ENCODE assay signal across 17 cellular contexts in genomic region chr15:64137226-64137833, GRCh38. TPM values are rescaled to one million over a fixed set of nuclear protein-coding genes. Genes with fewer than 3 reads are reported as not detected.
DNase-seq lines count a peak whose midpoint lies in the region; ATAC-seq, FAIRE-seq and TF ChIP-seq lines count a peak whose summit lies in the region.
"Had no signal": no experiment of that assay in that cellular context is flagged by ENCODE, and none has a peak within 500 bp of the region (broad histone marks: within the 10 kb centered on the region; RNA-seq: fewer than 3 reads in every experiment).

No MANE protein-coding gene starts in this region.

- H3K36me3 Mint-ChIP-seq in CD8-positive, alpha-beta T cell = peaks cover 86% of the 10 kb centered on the region
- H3K36me3 Mint-ChIP-seq in activated CD4-positive, alpha-beta T cell treated with anti-CD3 and anti-CD28 coated beads, Interleukin-2, amount 10 ng/mL, durations not matched to agents 24 days and 14 days (ENCODE audit: low read depth) = peaks cover 50% of the 10 kb centered on the region

- no peak overlapping the region for H3K4me3 ChIP-seq in CD8-positive, alpha-beta T cell (ENCODE audit: low read depth, low read length)
- no peak overlapping the region for H3K4me3 ChIP-seq in NB4 (ENCODE audit: low read depth, low read length)
- H3K4me3 ChIP-seq in H1 (ENCODE audit: extremely low read depth in 1 of 4, insufficient read depth in 2 of 4, low read depth in 3 of 4, low read length in 4 of 4) = no peak overlapping the region
- no peak overlapping the region for H3K4me3 ChIP-seq in mucosa of descending colon
- H3K4me3 ChIP-seq: adrenal gland, MG63, neural progenitor cell had no signal

- no peak overlapping the region for H3K14ac ChIP-seq in H1 (ENCODE audit: insufficient read length)

- no peak overlapping the region for H3K9ac ChIP-seq in H1 (replicated peaks in 1 of 4; ENCODE audit: extremely low read depth in 1 of 4, low read depth in 3 of 4, low read length in 3 of 4)
- H3K9ac ChIP-seq: neural progenitor cell had no signal

- no peaks in the 10 kb centered on the region for H3K79me2 ChIP-seq in H1 (ENCODE audit: control insufficient read depth in 1 of 2, insufficient read depth in 2 of 2, low read length in 2 of 2)

- H3K4me1 Mint-ChIP-seq in CD8-positive, alpha-beta T cell (ENCODE audit: low read depth) = no peaks in the 10 kb centered on the region
- no peaks in the 10 kb centered on the region for H3K4me1 Mint-ChIP-seq in activated CD4-positive, alpha-beta T cell treated with anti-CD3 and anti-CD28 coated beads, Interleukin-2, amount 10 ng/mL, durations not matched to agents 24 days and 14 days
- H3K4me1 Mint-ChIP-seq: neural progenitor cell had no signal

- no peaks in the 10 kb centered on the region for H3K79me1 ChIP-seq in H1 (ENCODE audit: low read depth, low read length)

- H3K9me3 Mint-ChIP-seq in CD8-positive, alpha-beta T cell = no peaks in the 10 kb centered on the region
- H3K9me3 Mint-ChIP-seq in activated CD4-positive, alpha-beta T cell treated with anti-CD3 and anti-CD28 coated beads, Interleukin-2, amount 10 ng/mL, durations not matched to agents 24 days and 14 days = no peaks in the 10 kb centered on the region
- H3K9me3 Mint-ChIP-seq: neural progenitor cell had no signal

- no peak overlapping the region for H4K91ac ChIP-seq in H1 (replicated peaks; ENCODE audit: insufficient read length, low read length)

- no peak overlapping the region for H3K18ac ChIP-seq in H1 (ENCODE audit: extremely low read depth, low read length)

- H2BK5ac ChIP-seq in H1 (ENCODE audit: low read depth, low read length) = no peak overlapping the region

- 87% methylated on average over 8 of the region's 8 CpGs; no CpG with 5 or more reads in 1 of the 2 experiments for WGBS in H1 (ENCODE audit: extremely low coverage in 1 of 2, insufficient coverage in 1 of 2, insufficient read length in 1 of 2, insufficient replicate concordance in 2 of 2, low coverage in 1 of 2, low lambda C conversion rate in 2 of 2, missing lambda C conversion rate in 1 of 2), 2 experiments

- H3K27me3 ChIP-seq in CD8-positive, alpha-beta T cell (ENCODE audit: insufficient read depth, low read length) = no peaks in the 10 kb centered on the region
- H3K27me3 ChIP-seq in H1 (replicated peaks in 1 of 4; ENCODE audit: control insufficient read depth in 3 of 4, extremely low read depth in 1 of 4, insufficient read depth in 3 of 4, low read length in 3 of 4) = no peaks in the 10 kb centered on the region
- H3K27me3 ChIP-seq: adrenal gland, MG63, neural progenitor cell had no signal

- no peak overlapping the region for H2AK5ac ChIP-seq in H1 (ENCODE audit: low read depth, low read length)

- no peak overlapping the region for H3K27ac Mint-ChIP-seq in CD8-positive, alpha-beta T cell
- H3K27ac Mint-ChIP-seq in activated CD4-positive, alpha-beta T cell treated with anti-CD3 and anti-CD28 coated beads, Interleukin-2, amount 10 ng/mL, durations not matched to agents 24 days and 14 days = no peak overlapping the region
- H3K27ac Mint-ChIP-seq: neural progenitor cell had no signal

- H3K23me2 ChIP-seq in H1 (ENCODE audit: low read depth, low read length) = no peaks in the 10 kb centered on the region

- no peak for TF ChIP-seq CTCF in CD8-positive, alpha-beta T cell (IDR thresholded peaks at IDR 0.05)
- TF ChIP-seq CTCF in NB4 (IDR thresholded peaks at IDR 0.05; ENCODE audit: low read depth, low read length) = peak; percentile 1
- TF ChIP-seq CTCF in H1 (IDR thresholded peaks at IDR 0.05; ENCODE audit: control extremely low read depth in 1 of 3, insufficient read depth in 1 of 3, low read depth in 1 of 3, low read length in 3 of 3) = peak; percentile 10 to 29 (median 14); a peak in 2 of 4 replicates
- TF ChIP-seq CTCF in mucosa of descending colon (IDR thresholded peaks at IDR 0.05) = no peak

- no peak for TF ChIP-seq EP300 in H1 (IDR thresholded peaks at IDR 0.05; ENCODE audit: borderline replicate concordance in 1 of 2, low read depth in 2 of 2, low read length in 2 of 2)

- H3K36me3 ChIP-seq in CD8-positive, alpha-beta T cell (ENCODE audit: insufficient read depth, low read length) = peaks cover 50% of the 10 kb centered on the region
- H3K36me3 ChIP-seq in H1 (ENCODE audit: control insufficient read depth in 2 of 4, insufficient read depth in 4 of 4, low read length in 3 of 4) (peaks cover 10 to 25% (median 19%) of the 10 kb centered on the region in 4 experiments; a peak in 7 of 8 replicates), mucosa of descending colon (ENCODE audit: low read depth) (peaks cover 6% of the 10 kb centered on the region)
- H3K36me3 ChIP-seq: neural progenitor cell had no signal

- peak; percentile 42 for ATAC-seq in CD8-positive, alpha-beta T cell
- ATAC-seq in mucosa of descending colon (peak; percentile 53), GM19035 (IDR thresholded peaks at IDR 0.05; ENCODE audit: unreplicated experiment) (no peak)
- ATAC-seq: HCT116 had no signal

- peaks cover 0 to 1% of the 10 kb centered on the region in 2 experiments for H4K20me1 ChIP-seq in H1 (replicated peaks in 1 of 2; ENCODE audit: control insufficient read depth in 1 of 2, insufficient read depth in 2 of 2, low read length in 2 of 2)

- no peaks in the 10 kb centered on the region for H3K27me3 Mint-ChIP-seq in CD8-positive, alpha-beta T cell (ENCODE audit: low read depth)
- no peaks in the 10 kb centered on the region for H3K27me3 Mint-ChIP-seq in activated CD4-positive, alpha-beta T cell treated with anti-CD3 and anti-CD28 coated beads, Interleukin-2, amount 10 ng/mL, durations not matched to agents 24 days and 14 days

- no peak overlapping the region for H2BK120ac ChIP-seq in H1 (replicated peaks; ENCODE audit: low read depth, low read length)

- no peak overlapping the region for H2BK20ac ChIP-seq in H1 (ENCODE audit: low read length)

- H3K4me1 ChIP-seq in CD8-positive, alpha-beta T cell (ENCODE audit: insufficient read depth, low read length) = no peaks in the 10 kb centered on the region
- H3K4me1 ChIP-seq in H1 (replicated peaks in 1 of 4; ENCODE audit: control insufficient read depth in 3 of 4, insufficient read depth in 4 of 4, low read length in 3 of 4) (peaks cover 0 to 6% (median 2%) of the 10 kb centered on the region in 4 experiments; a peak in 1 of 7 replicates), mucosa of descending colon (ENCODE audit: low read depth) (no peaks in the 10 kb centered on the region)
- H3K4me1 ChIP-seq: neural progenitor cell had no signal

- H2BK12ac ChIP-seq in H1 (ENCODE audit: low read depth, low read length) = no peak overlapping the region

- intact Hi-C loops in CD8-positive, alpha-beta T cell (cut with DNase I, micrococcal nuclease) = no loop called here
- intact Hi-C loops in mucosa of descending colon (cut with DNase I, micrococcal nuclease) = no loop called here
- intact Hi-C loops in activated CD4-positive, alpha-beta T cell treated with anti-CD3 and anti-CD28 coated beads, Interleukin-2, amount 10 ng/mL, durations not matched to agents 24 days and 14 days (cut with micrococcal nuclease) = no loop called here

- no peak overlapping the region for H3K56ac ChIP-seq in H1 (replicated peaks; ENCODE audit: insufficient read length, low read depth, low read length)

- POLR2A ChIA-PET in CD8-positive, alpha-beta T cell (lab: Charles Lee) = no interaction called here
- POLR2A ChIA-PET in H1 (lab: Charles Lee; ENCODE audit: partially characterized antibody) = interaction anchor here (0.6 to 1.2 kb wide), 2 partner anchors 20 to 885 kb away, joined by 3 to 4 read pairs; no protein-coding TSS in a partner anchor

- TF ChIP-seq RAD21 in H1 (IDR thresholded peaks at IDR 0.05 in 1 of 2, conservative IDR thresholded peaks at IDR 0.05 in 1 of 2; ENCODE audit: low read depth in 2 of 2, low read length in 2 of 2) = peak in 1 of 2 experiments; percentile 36; a peak in 1 of 4 replicates

- no peaks in the 10 kb centered on the region for H3K9me3 ChIP-seq in CD8-positive, alpha-beta T cell (ENCODE audit: low read length)
- H3K9me3 ChIP-seq in H1 (ENCODE audit: insufficient read depth in 2 of 2, low read depth in 1 of 2, low read length in 1 of 2) = no peaks in the 10 kb centered on the region
- no peaks in the 10 kb centered on the region for H3K9me3 ChIP-seq in mucosa of descending colon
- H3K9me3 ChIP-seq: adrenal gland, MG63 had no signal

- no peak overlapping the region for H3K4me2 ChIP-seq in H1 (ENCODE audit: insufficient read depth in 1 of 2, low read depth in 2 of 2, low read length in 2 of 2)
- H3K4me2 ChIP-seq: neural progenitor cell had no signal

- CTCF ChIA-PET in CD8-positive, alpha-beta T cell (lab: Charles Lee) = interaction anchor here (1.0 to 3.0 kb wide), 2 partner anchors 15 to 16 kb away, joined by 3 to 14 read pairs; no protein-coding TSS in a partner anchor
- CTCF ChIA-PET in H1 (lab: Charles Lee; ENCODE audit: partially characterized antibody) = interaction anchor here (0.5 to 2.1 kb wide), 6 partner anchors 11 to 51 kb away, joined by 3 to 7 read pairs (median 3); no protein-coding TSS in a partner anchor

- FAIRE-seq in H1 (lab: Jason Lieb, UNC) = no peak
- FAIRE-seq: endothelial cell of umbilical vein, GM19239 had no signal

- H2AFZ ChIP-seq in H1 (ENCODE audit: low read length) = no peak overlapping the region
- H2AFZ ChIP-seq: neural progenitor cell had no signal

- no peak overlapping the region for H3K23ac ChIP-seq in H1 (ENCODE audit: insufficient read length)

- no peak overlapping the region for H2BK15ac ChIP-seq in H1 (ENCODE audit: low read length)

- TF ChIP-seq POLR2A in NB4 (IDR thresholded peaks at IDR 0.05; ENCODE audit: extremely low read depth, insufficient read length) = no peak
- TF ChIP-seq POLR2A in H1 (IDR thresholded peaks at IDR 0.05; ENCODE audit: control extremely low read depth in 1 of 2, low read depth in 2 of 2, low read length in 2 of 2) = no peak

- no peak overlapping the region for H3K27ac ChIP-seq in CD8-positive, alpha-beta T cell (ENCODE audit: low read depth, low read length)
- H3K27ac ChIP-seq in H1 (ENCODE audit: low read depth, low read length) = 0 out of 2 replicates have a peak overlapping the region, but pooled peaks have one; percentile 10
- H3K27ac ChIP-seq: adrenal gland, neural progenitor cell had no signal

- no peak overlapping the region for H4K5ac ChIP-seq in H1 (ENCODE audit: insufficient read length, low read depth, low read length)

- H3K4me3 Mint-ChIP-seq in CD8-positive, alpha-beta T cell = no peak overlapping the region
- H3K4me3 Mint-ChIP-seq in activated CD4-positive, alpha-beta T cell treated with anti-CD3 and anti-CD28 coated beads, Interleukin-2, amount 10 ng/mL, durations not matched to agents 24 days and 14 days = no peak overlapping the region
- H3K4me3 Mint-ChIP-seq: neural progenitor cell had no signal

- no peak overlapping the region for H3K4ac ChIP-seq in H1 (replicated peaks; ENCODE audit: insufficient read length, low read depth, low read length)

- H4K8ac ChIP-seq in H1 (ENCODE audit: extremely low read depth, insufficient read depth, low read length) = no peak overlapping the region

- no peak for DNase-seq in CD8-positive, alpha-beta T cell
- no peak for DNase-seq in NB4 (ENCODE audit: low read depth)
- no peak for DNase-seq in H1 (ENCODE audit: low read depth in 1 of 2, low spot score in 2 of 2)
- DNase-seq in mucosa of descending colon = no peak
- no peak for DNase-seq in cortex of kidney (lab: John Stamatoyannopoulos, UW)
- no peak for DNase-seq in stimulated activated naive CD4-positive, alpha-beta T cell (lab: John Stamatoyannopoulos, UW)
- DNase-seq in activated CD4-positive, alpha-beta T cell treated with anti-CD3 and anti-CD28 coated beads, Interleukin-2, amount 10 ng/mL, durations not matched to agents 24 days and 14 days = no peak
- DNase-seq: MG63; NCI-H774; stimulated activated CD4-positive, alpha-beta T cell treated with anti-CD3 and anti-CD28 coated beads, Interleukin-4, amount 100 ng/mL, for 1 hour; T-helper 1 cell had no signal

RNA-seq across cellular contexts. Expression of gene SNX22, which starts 14.2 kb away (rescaled TPM):
- under 1 TPM; 0.33 to 0.60 TPM for total RNA-seq in CD8-positive, alpha-beta T cell
- total RNA-seq in H1 (2021; fragmentation: NEBNext Ultra II Directional; extraction: Animal tissue kit (Norgen Biotek cat#: 25700)) = 4.9 and 5.1 TPM in 2 replicates
- polyA plus RNA-seq in H1 (2011; rRNA removed) = 4.9 and 7.5 TPM in 2 replicates
- polyA plus RNA-seq in H1 (2011; cell fraction: cytosol; rRNA removed) = 4.8 TPM
- 22.3 TPM for polyA plus RNA-seq in H1 (2011; cell fraction: nucleus; rRNA removed)
- 6.0 to 7.3 TPM (median 6.5 TPM) in 4 replicates for polyA plus RNA-seq in H1 (2012, experiment 1 of 2)
- polyA plus RNA-seq in H1 (2012, experiment 2 of 2) = 3.8 TPM
- 3.7 TPM for polyA plus RNA-seq in H1 (2013, experiment 1 of 2)
- polyA plus RNA-seq in H1 (2013, experiment 2 of 2) = 3.7 TPM
- 5.5 and 6.7 TPM in 2 replicates for polyA minus RNA-seq in H1 (2011; rRNA and poly(A)+ RNA removed)
- 3.9 TPM for polyA minus RNA-seq in H1 (2011; cell fraction: cytosol; rRNA and poly(A)+ RNA removed)
- polyA minus RNA-seq in H1 (2011; cell fraction: nucleus; rRNA and poly(A)+ RNA removed) = 13.7 TPM
- under 1 TPM; 0.29 to 0.35 (median 0.29) TPM for total RNA-seq in mucosa of descending colon
- total RNA-seq in activated CD4-positive, alpha-beta T cell treated with anti-CD3 and anti-CD28 coated beads, Interleukin-2, amount 10 ng/mL, durations not matched to agents 24 days and 14 days = 0.96 and 1.1 TPM in 2 replicates

RNA-seq across cellular contexts. Expression of gene PPIB, which starts 25.5 kb away (rescaled TPM):
- 100 to 1,000 TPM; 148 to 156 TPM for total RNA-seq in CD8-positive, alpha-beta T cell
- 558 and 571 TPM in 2 replicates for total RNA-seq in H1 (2021; fragmentation: NEBNext Ultra II Directional; extraction: Animal tissue kit (Norgen Biotek cat#: 25700))
- polyA plus RNA-seq in H1 (2011; rRNA removed) = 513 and 579 TPM in 2 replicates
- 573 TPM for polyA plus RNA-seq in H1 (2011; cell fraction: cytosol; rRNA removed)
- 317 TPM for polyA plus RNA-seq in H1 (2011; cell fraction: nucleus; rRNA removed)
- 555 to 692 TPM (median 653 TPM) in 4 replicates for polyA plus RNA-seq in H1 (2012, experiment 1 of 2)
- 698 TPM for polyA plus RNA-seq in H1 (2012, experiment 2 of 2)
- 916 TPM for polyA plus RNA-seq in H1 (2013, experiment 1 of 2)
- 1,215 TPM for polyA plus RNA-seq in H1 (2013, experiment 2 of 2)
- 171 and 182 TPM in 2 replicates for polyA minus RNA-seq in H1 (2011; rRNA and poly(A)+ RNA removed)
- 175 TPM for polyA minus RNA-seq in H1 (2011; cell fraction: cytosol; rRNA and poly(A)+ RNA removed)
- polyA minus RNA-seq in H1 (2011; cell fraction: nucleus; rRNA and poly(A)+ RNA removed) = 87.3 TPM
- total RNA-seq in mucosa of descending colon = 100 to 1,000 TPM; 207 to 396 (median 239) TPM
- 384 and 397 TPM in 2 replicates for total RNA-seq in activated CD4-positive, alpha-beta T cell treated with anti-CD3 and anti-CD28 coated beads, Interleukin-2, amount 10 ng/mL, durations not matched to agents 24 days and 14 days

RNA-seq across cellular contexts. Expression of gene SNX1, which starts 41.5 kb away (rescaled TPM):
- 10 to 100 TPM; 61.0 to 65.8 TPM for total RNA-seq in CD8-positive, alpha-beta T cell
- 59.8 and 66.7 TPM in 2 replicates for total RNA-seq in H1 (2021; fragmentation: NEBNext Ultra II Directional; extraction: Animal tissue kit (Norgen Biotek cat#: 25700))
- 26.1 and 27.9 TPM in 2 replicates for polyA plus RNA-seq in H1 (2011; rRNA removed)
- 40.1 TPM for polyA plus RNA-seq in H1 (2011; cell fraction: cytosol; rRNA removed)
- polyA plus RNA-seq in H1 (2011; cell fraction: nucleus; rRNA removed) = 54.0 TPM
- 35.2 to 45.6 TPM (median 40.5 TPM) in 4 replicates for polyA plus RNA-seq in H1 (2012, experiment 1 of 2)
- 15.0 TPM for polyA plus RNA-seq in H1 (2012, experiment 2 of 2)
- 30.9 TPM for polyA plus RNA-seq in H1 (2013, experiment 1 of 2)
- 29.6 TPM for polyA plus RNA-seq in H1 (2013, experiment 2 of 2)
- polyA minus RNA-seq in H1 (2011; rRNA and poly(A)+ RNA removed) = 35.2 and 51.9 TPM in 2 replicates
- polyA minus RNA-seq in H1 (2011; cell fraction: cytosol; rRNA and poly(A)+ RNA removed) = 18.2 TPM
- polyA minus RNA-seq in H1 (2011; cell fraction: nucleus; rRNA and poly(A)+ RNA removed) = 26.1 TPM
- total RNA-seq in mucosa of descending colon = 100 to 1,000 TPM; 110 to 122 (median 118) TPM
- total RNA-seq in activated CD4-positive, alpha-beta T cell treated with anti-CD3 and anti-CD28 coated beads, Interleukin-2, amount 10 ng/mL, durations not matched to agents 24 days and 14 days = 117 and 129 TPM in 2 replicates

RNA-seq across cellular contexts. Expression of gene CIAO2A, which starts 43.7 kb away (rescaled TPM):
- 10 to 100 TPM; 12.4 to 12.7 TPM for total RNA-seq in CD8-positive, alpha-beta T cell
- 86.5 and 89.3 TPM in 2 replicates for total RNA-seq in H1 (2021; fragmentation: NEBNext Ultra II Directional; extraction: Animal tissue kit (Norgen Biotek cat#: 25700))
- 40.7 and 76.4 TPM in 2 replicates for polyA plus RNA-seq in H1 (2011; rRNA removed)
- polyA plus RNA-seq in H1 (2011; cell fraction: cytosol; rRNA removed) = 87.4 TPM
- polyA plus RNA-seq in H1 (2011; cell fraction: nucleus; rRNA removed) = 29.0 TPM
- polyA plus RNA-seq in H1 (2012, experiment 1 of 2) = 55.9 to 82.6 TPM (median 60.0 TPM) in 4 replicates
- 129 TPM for polyA plus RNA-seq in H1 (2012, experiment 2 of 2)
- polyA plus RNA-seq in H1 (2013, experiment 1 of 2) = 62.6 TPM
- polyA plus RNA-seq in H1 (2013, experiment 2 of 2) = 63.5 TPM
- 11.1 and 13.9 TPM in 2 replicates for polyA minus RNA-seq in H1 (2011; rRNA and poly(A)+ RNA removed)
- 19.9 TPM for polyA minus RNA-seq in H1 (2011; cell fraction: cytosol; rRNA and poly(A)+ RNA removed)
- 13.8 TPM for polyA minus RNA-seq in H1 (2011; cell fraction: nucleus; rRNA and poly(A)+ RNA removed)
- total RNA-seq in mucosa of descending colon = 10 to 100 TPM; 49.7 to 94.5 (median 78.9) TPM
- total RNA-seq in activated CD4-positive, alpha-beta T cell treated with anti-CD3 and anti-CD28 coated beads, Interleukin-2, amount 10 ng/mL, durations not matched to agents 24 days and 14 days = 72.3 and 73.0 TPM in 2 replicates

Comparison
In these comparisons a context has a peak if more than half of its experiments do, and no peak if none do; other contexts are left out.
1. CTCF ChIP-seq: peak in NB4 (single experiment) and H1 (3 of 3); none in CD8-positive, alpha-beta T cell (single experiment) and mucosa of descending colon (single experiment).